ENCODE assay signal across 8 cellular contexts in genomic region chr16:29261427-29262248, GRCh38.
A peak's percentile ranks its signal among the peaks of the same experiment; 100 is the strongest.
DNase-seq lines count a peak whose midpoint lies in the region; ATAC-seq, FAIRE-seq and TF ChIP-seq lines count a peak whose summit lies in the region.
"Not testable (repeated sequence)": the region's sequence is repeated elsewhere in the genome, so short reads cannot be mapped to it uniquely, and the experiment has no call there.

No MANE protein-coding gene starts in this region.

- ATAC-seq in HCT116: not testable (repeated sequence)
- ATAC-seq in SK-N-SH treated with all-trans-retinoic acid at 6 μM for 48 hours (peak; percentile 62), foreskin keratinocyte (peak; percentile 34)

- H3K9me3 ChIP-seq in HCT116 (ENCODE audit: control insufficient read depth in 1 of 2, insufficient read depth in 1 of 2, low read depth in 1 of 2, low read length in 2 of 2); kidney (ENCODE audit: control insufficient read depth in 1 of 2, low read length in 2 of 2); skeletal muscle satellite cell (replicated peaks; ENCODE audit: low read length); vagina: not testable (repeated sequence)

- not testable (repeated sequence) for H3K36me3 ChIP-seq in HCT116 (ENCODE audit: control insufficient read depth in 1 of 2, insufficient read depth in 2 of 2, low read length in 2 of 2); kidney (ENCODE audit: control insufficient read depth in 1 of 2, insufficient read depth in 2 of 2, low read length in 2 of 2); skeletal muscle satellite cell (ENCODE audit: insufficient read depth, low read length); vagina

- RAD21 ChIA-PET in HCT116 (lab: Charles Lee; ENCODE audit: low non-redundant PET in 1 of 2, low total read pairs in 2 of 2, uncharacterized antibody in 2 of 2, unreplicated experiment in 2 of 2): not testable (repeated sequence)

- CTCF ChIA-PET in HCT116 (lab: Charles Lee): not testable (repeated sequence)

- not testable (repeated sequence) for TF ChIP-seq RAD21 in HCT116 (IDR thresholded peaks at IDR 0.05; ENCODE audit: low read depth)

- intact Hi-C loops in HCT116 (cut with micrococcal nuclease); kidney (cut with DNase I); vagina (cut with DNase I): not testable (repeated sequence)

- not testable (repeated sequence) for DNase-seq in HCT116 (ENCODE audit: low read depth, low spot score); chondrocyte (ENCODE audit: low spot score); foreskin keratinocyte
- DNase-seq in kidney: peak; percentile 86
- peak in 1 of 2 donors; percentile 25 for DNase-seq in vagina (ENCODE audit: extremely low spot score in 2 of 2)

- H3K9me2 ChIP-seq in HCT116 (ENCODE audit: insufficient read depth): not testable (repeated sequence)

- not testable (repeated sequence) for TF ChIP-seq CTCF in HCT116 (IDR thresholded peaks at IDR 0.05 in 2 of 3, conservative IDR thresholded peaks at IDR 0.05 in 1 of 3; ENCODE audit: borderline replicate concordance in 1 of 3, insufficient read depth in 1 of 3, low read depth in 2 of 3, low read length in 2 of 3); chondrocyte (IDR thresholded peaks at IDR 0.05); foreskin keratinocyte (conservative IDR thresholded peaks at IDR 0.05); kidney (IDR thresholded peaks at IDR 0.05; ENCODE audit: borderline replicate concordance, extremely low read depth, insufficient read depth); nephron (IDR thresholded peaks at IDR 0.05; ENCODE audit: unreplicated experiment in 3 of 3); vagina (IDR thresholded peaks at IDR 0.05)

- H3K4me3 ChIP-seq in HCT116 (replicated peaks in 1 of 2; ENCODE audit: low read depth in 1 of 2, low read length in 2 of 2); kidney (ENCODE audit: low read length in 2 of 2); skeletal muscle satellite cell (ENCODE audit: low read length); vagina: not testable (repeated sequence)

- H3K9ac ChIP-seq in HCT116 (ENCODE audit: low read length); kidney (ENCODE audit: low read length in 2 of 2): not testable (repeated sequence)
- peak overlapping the region; percentile 45 for H3K9ac ChIP-seq in skeletal muscle satellite cell (ENCODE audit: low read depth, low read length)

- H2AFZ ChIP-seq in HCT116 (ENCODE audit: low read depth, low read length, poor library complexity, severe bottlenecking): not testable (repeated sequence)

- H3K4me3 Mint-ChIP-seq in chondrocyte (ENCODE audit: unreplicated experiment): not testable (repeated sequence)
- H3K4me3 Mint-ChIP-seq in nephron: peak overlapping the region in 1 of 3 experiments; percentile 35

- not testable (repeated sequence) for H3K27me3 ChIP-seq in HCT116 (ENCODE audit: insufficient read depth, low read length); foreskin keratinocyte; skeletal muscle satellite cell (ENCODE audit: control insufficient read depth, insufficient read depth, low read length); vagina

- H4K20me1 ChIP-seq in HCT116 (ENCODE audit: insufficient read depth): not testable (repeated sequence)

- POLR2A ChIA-PET in HCT116 (lab: Charles Lee): not testable (repeated sequence)

- H3K27me3 Mint-ChIP-seq in chondrocyte (ENCODE audit: low read depth); nephron (ENCODE audit: low read depth): not testable (repeated sequence)

- H3K27ac Mint-ChIP-seq in chondrocyte (ENCODE audit: unreplicated experiment): peak overlapping the region; percentile 80
- H3K27ac Mint-ChIP-seq in nephron: peak overlapping the region; percentile 85 to 93 (median 91)

- H3K36me3 Mint-ChIP-seq in chondrocyte (ENCODE audit: low read depth); nephron (ENCODE audit: low read depth): not testable (repeated sequence)

- H3K4me1 ChIP-seq in HCT116 (ENCODE audit: control insufficient read depth in 1 of 2, insufficient read depth in 2 of 2, low read length in 2 of 2) (peaks cover 12 to 38% of the 10 kb centered on the region in 2 experiments), kidney (ENCODE audit: control insufficient read depth in 1 of 2, insufficient read depth in 1 of 2, low read depth in 1 of 2, low read length in 2 of 2) (peaks cover 0 to 10% of the 10 kb centered on the region in 2 donors), skeletal muscle satellite cell (ENCODE audit: control insufficient read depth, insufficient read depth, low read length) (peaks cover 29% of the 10 kb centered on the region), vagina (peaks cover 44% of the 10 kb centered on the region)
- H3K4me1 ChIP-seq in foreskin keratinocyte: not testable (repeated sequence)

- H3K79me2 ChIP-seq in HCT116 (ENCODE audit: insufficient read depth, low read length): not testable (repeated sequence)

- not testable (repeated sequence) for H3K27ac ChIP-seq in HCT116 (ENCODE audit: low read depth, low read length); foreskin keratinocyte
- peak overlapping the region; percentile 57 to 65 for H3K27ac ChIP-seq in kidney (ENCODE audit: low read depth in 2 of 2, low read length in 2 of 2)
- peak overlapping the region; percentile 74 for H3K27ac ChIP-seq in vagina

- not testable (repeated sequence) for H3K4me2 ChIP-seq in HCT116 (ENCODE audit: low read length)
- peak overlapping the region; percentile 29 for H3K4me2 ChIP-seq in skeletal muscle satellite cell (ENCODE audit: low read length)

- not testable (repeated sequence) for H3K9me3 Mint-ChIP-seq in chondrocyte (ENCODE audit: low read depth); nephron

- not testable (repeated sequence) for FAIRE-seq in kidney (lab: Jason Lieb, UNC)

- not testable (repeated sequence) for TF ChIP-seq POLR2A in HCT116 (IDR thresholded peaks at IDR 0.05; ENCODE audit: borderline replicate concordance, extremely low read depth, insufficient read depth, insufficient read length); vagina (IDR thresholded peaks at IDR 0.05)

- H3K4me1 Mint-ChIP-seq in chondrocyte (ENCODE audit: low read depth) (peaks cover 55% of the 10 kb centered on the region), nephron (peaks cover 53% of the 10 kb centered on the region)

- BruUV-seq in HCT116 (replicated peaks; lab: Mats Ljungman, UMichigan): not testable (repeated sequence)

TF ChIP-seq in HCT116, 20 proteins besides CTCF, POLR2A, EP300 and RAD21:
- peak; percentile 48; the same call in 1 of the 2 replicates for TF ChIP-seq ZFX (IDR thresholded peaks at IDR 0.05)

TF ChIP-seq in SK-N-SH treated with all-trans-retinoic acid at 6 μM for 48 hours, 23 proteins besides CTCF, POLR2A, EP300 and RAD21 (continues in another document):
- TF ChIP-seq CSDC2 (CRISPR knock-in tag; IDR thresholded peaks at IDR 0.05): peak; percentile 88
- 0 out of 2 replicates have a peak, but pooled peaks have one; percentile 45 for TF ChIP-seq ZNF565 (CRISPR knock-in tag; conservative IDR thresholded peaks at IDR 0.05; ENCODE audit: low read depth)
- TF ChIP-seq, protein P1, sequence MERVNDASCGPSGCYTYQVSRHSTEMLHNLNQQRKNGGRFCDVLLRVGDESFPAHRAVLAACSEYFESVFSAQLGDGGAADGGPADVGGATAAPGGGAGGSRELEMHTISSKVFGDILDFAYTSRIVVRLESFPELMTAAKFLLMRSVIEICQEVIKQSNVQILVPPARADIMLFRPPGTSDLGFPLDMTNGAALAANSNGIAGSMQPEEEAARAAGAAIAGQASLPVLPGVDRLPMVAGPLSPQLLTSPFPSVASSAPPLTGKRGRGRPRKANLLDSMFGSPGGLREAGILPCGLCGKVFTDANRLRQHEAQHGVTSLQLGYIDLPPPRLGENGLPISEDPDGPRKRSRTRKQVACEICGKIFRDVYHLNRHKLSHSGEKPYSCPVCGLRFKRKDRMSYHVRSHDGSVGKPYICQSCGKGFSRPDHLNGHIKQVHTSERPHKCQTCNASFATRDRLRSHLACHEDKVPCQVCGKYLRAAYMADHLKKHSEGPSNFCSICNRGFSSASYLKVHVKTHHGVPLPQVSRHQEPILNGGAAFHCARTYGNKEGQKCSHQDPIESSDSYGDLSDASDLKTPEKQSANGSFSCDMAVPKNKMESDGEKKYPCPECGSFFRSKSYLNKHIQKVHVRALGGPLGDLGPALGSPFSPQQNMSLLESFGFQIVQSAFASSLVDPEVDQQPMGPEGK (CRISPR knock-in tag; IDR thresholded peaks at IDR 0.05; ENCODE audit: borderline replicate concordance): peak; percentile 70; the same call in 1 of the 2 replicates
- peak; percentile 34; the same call in 1 of the 2 replicates for TF ChIP-seq ZFP30 (CRISPR knock-in tag; IDR thresholded peaks at IDR 0.05)
- TF ChIP-seq GLIS3 (CRISPR knock-in tag; IDR thresholded peaks at IDR 0.05): peak; percentile 59; the same call in 1 of the 2 replicates
